ENCODE assay signal across 35 cellular contexts in genomic region chr3:168834558-168834957, GRCh38.
DNase-seq lines count a peak whose midpoint lies in the region; ATAC-seq and TF ChIP-seq lines count a peak whose summit lies in the region.
"Had no signal": no experiment of that assay in that cellular context is flagged by ENCODE, and none has a peak within 500 bp of the region (broad histone marks: within the 10 kb centered on the region; RNA-seq: fewer than 3 reads in every experiment).

No MANE protein-coding gene starts in this region.

- H3K27ac ChIP-seq in GM23338 (ENCODE audit: low read depth) = no peak overlapping the region
- H3K27ac ChIP-seq in HEK293 (ENCODE audit: extremely low read depth, low read depth, low read length) = no peak overlapping the region
- H3K27ac ChIP-seq in PC-9 = no peak overlapping the region
- no peak overlapping the region for H3K27ac ChIP-seq in breast epithelium
- no peak overlapping the region for H3K27ac ChIP-seq in foreskin keratinocyte
- H3K27ac ChIP-seq: 22Rv1; A549; BLaER1; BLaER1 treated with 17β-estradiol and CSF1 and Interleukin-3, amounts not matched to agents 10 nM and 100 nM; C4-2B had no signal

- H3K79me2 ChIP-seq in GM23338 (replicated peaks; ENCODE audit: insufficient read depth) (no peaks in the 10 kb centered on the region), PC-9 (ENCODE audit: low read depth) (no peaks in the 10 kb centered on the region)

- H3K4me3 ChIP-seq in GM23338 (no peak overlapping the region), HEK293 (ENCODE audit: low read depth, low read length) (no peak overlapping the region), PC-9 (no peak overlapping the region), breast epithelium (no peak overlapping the region)
- H3K4me3 ChIP-seq: A549; BLaER1; BLaER1 treated with 17β-estradiol and CSF1 and Interleukin-3, amounts not matched to agents 10 nM and 100 nM had no signal

- H2AFZ ChIP-seq in GM23338 (no peak overlapping the region), PC-9 (0 out of 2 replicates have a peak overlapping the region, but pooled peaks have one; percentile 5)

- no peaks in the 10 kb centered on the region for H3K9me2 ChIP-seq in GM23338 (ENCODE audit: insufficient read depth)
- no peaks in the 10 kb centered on the region for H3K9me2 ChIP-seq in PC-9 (ENCODE audit: insufficient read depth)

- DNase-seq in GM23338 (ENCODE audit: low spot score) (no peak), PC-9 (no peak), breast epithelium (ENCODE audit: low spot score in 2 of 2) (no peak), head of caudate nucleus (no peak), foreskin keratinocyte (no peak)
- no peak for DNase-seq in activated naive CD4-positive, alpha-beta T cell treated with anti-CD3 and anti-CD28 coated beads for 36 hours
- DNase-seq: 8988T; ACHN; AML-193; BE2C; C1 segment of cervical spinal cord; Caco-2; Calu3; CD4-positive, alpha-beta memory T cell; CD4-positive, alpha-beta T cell; CD4-positive, CD25-positive, alpha-beta regulatory T cell; CD8-positive, alpha-beta memory T cell; CD8-positive, alpha-beta T cell; COR-L47; DMS 273 treated with DMSO at 0.1 percent for 48 hours; DMS153; DMS53; DMS79; DMS79 treated with DMSO at 0.1 percent for 48 hours; DND-41; EL had no signal

- H3K36me3 Mint-ChIP-seq in GM23338 (ENCODE audit: low read depth) = peaks cover 38% of the 10 kb centered on the region; the same call in 2 of the 3 replicates
- no peaks in the 10 kb centered on the region for H3K36me3 Mint-ChIP-seq in activated naive CD4-positive, alpha-beta T cell treated with anti-CD3 and anti-CD28 coated beads for 36 hours (ENCODE audit: low read depth)
- H3K36me3 Mint-ChIP-seq: CD14-positive monocyte; CD4-positive, alpha-beta memory T cell; CD4-positive, CD25-positive, alpha-beta regulatory T cell; CD8-positive, alpha-beta memory T cell; CD8-positive, alpha-beta T cell had no signal

- TF ChIP-seq CTCF in GM23338 (conservative IDR thresholded peaks at IDR 0.05; ENCODE audit: low read depth in 2 of 2) (no peak), HEK293 (tag by site-specific recombination; IDR thresholded peaks at IDR 0.05) (no peak), PC-9 (conservative IDR thresholded peaks at IDR 0.05) (no peak), breast epithelium (IDR thresholded peaks at IDR 0.05) (no peak), foreskin keratinocyte (conservative IDR thresholded peaks at IDR 0.05) (no peak)

- H3K4me3 Mint-ChIP-seq in GM23338 = no peak overlapping the region
- no peak overlapping the region for H3K4me3 Mint-ChIP-seq in activated naive CD4-positive, alpha-beta T cell treated with anti-CD3 and anti-CD28 coated beads for 36 hours
- H3K4me3 Mint-ChIP-seq: B cell; CD14-positive monocyte; CD4-positive, alpha-beta memory T cell; CD4-positive, alpha-beta T cell; CD4-positive, CD25-positive, alpha-beta regulatory T cell; CD8-positive, alpha-beta memory T cell; CD8-positive, alpha-beta T cell had no signal

- H3K36me3 ChIP-seq in GM23338 (ENCODE audit: insufficient read depth) (no peaks in the 10 kb centered on the region; the same call in 1 of the 2 replicates), HEK293 (ENCODE audit: control insufficient read depth in 2 of 2, insufficient read depth in 1 of 2, low read length in 2 of 2) (no peaks in the 10 kb centered on the region), PC-9 (ENCODE audit: low read depth) (no peaks in the 10 kb centered on the region), breast epithelium (no peaks in the 10 kb centered on the region)
- H3K36me3 ChIP-seq: BE2C; BLaER1; BLaER1 treated with 17β-estradiol and CSF1 and Interleukin-3, amounts not matched to agents 10 nM and 100 nM had no signal

- TF ChIP-seq RAD21 in Ishikawa (IDR thresholded peaks at IDR 0.05; ENCODE audit: low read depth) = no peak

- TF ChIP-seq POLR2A in breast epithelium (IDR thresholded peaks at IDR 0.05) = no peak

- H3K4me2 ChIP-seq in GM23338 (no peak overlapping the region), PC-9 (no peak overlapping the region)
- H3K4me2 ChIP-seq: A549; BLaER1; BLaER1 treated with 17β-estradiol and CSF1 and Interleukin-3, amounts not matched to agents 10 nM and 100 nM had no signal

- BruUV-seq in PC-9 (replicated peaks; lab: Mats Ljungman, UMichigan) = no TSS peak

- POLR2A ChIA-PET in HEK293 (lab: Yijun Ruan, JAX) = no interaction called here
- POLR2A ChIA-PET in PC-9 (lab: Charles Lee; ENCODE audit: unreplicated experiment) = interaction anchor here (0.6 kb wide), 1 partner anchor 337 kb away, joined by 5 read pairs; no protein-coding TSS in a partner anchor

- no peaks in the 10 kb centered on the region; the same call in 1 of the 3 replicates for H3K9me3 Mint-ChIP-seq in GM23338
- H3K9me3 Mint-ChIP-seq in activated naive CD4-positive, alpha-beta T cell treated with anti-CD3 and anti-CD28 coated beads for 36 hours = no peaks in the 10 kb centered on the region
- H3K9me3 Mint-ChIP-seq: CD4-positive, alpha-beta T cell; CD8-positive, alpha-beta T cell had no signal

- H3K27ac Mint-ChIP-seq in GM23338 = peak overlapping the region; percentile 2; the same call in 1 of the 2 replicates
- no peak overlapping the region for H3K27ac Mint-ChIP-seq in activated naive CD4-positive, alpha-beta T cell treated with anti-CD3 and anti-CD28 coated beads for 36 hours
- H3K27ac Mint-ChIP-seq: B cell; CD14-positive monocyte; CD4-positive, alpha-beta memory T cell; CD4-positive, alpha-beta T cell; CD4-positive, CD25-positive, alpha-beta regulatory T cell; CD8-positive, alpha-beta memory T cell; CD8-positive, alpha-beta T cell had no signal

- H3K27me3 ChIP-seq in GM23338 (ENCODE audit: insufficient read depth) = no peaks in the 10 kb centered on the region
- H3K27me3 ChIP-seq in PC-9 (ENCODE audit: insufficient read depth, low read depth) = no peaks in the 10 kb centered on the region
- no peaks in the 10 kb centered on the region for H3K27me3 ChIP-seq in breast epithelium
- H3K27me3 ChIP-seq in foreskin keratinocyte = peaks cover 1% of the 10 kb centered on the region
- H3K27me3 ChIP-seq: BLaER1; BLaER1 treated with 17β-estradiol and CSF1 and Interleukin-3, amounts not matched to agents 10 nM and 100 nM had no signal

- no peak for TF ChIP-seq EP300 in Ishikawa (IDR thresholded peaks at IDR 0.05; ENCODE audit: borderline replicate concordance)

- peaks cover 36% of the 10 kb centered on the region for H3K4me1 Mint-ChIP-seq in GM23338
- H3K4me1 Mint-ChIP-seq in activated naive CD4-positive, alpha-beta T cell treated with anti-CD3 and anti-CD28 coated beads for 36 hours (ENCODE audit: low read depth) = no peaks in the 10 kb centered on the region
- H3K4me1 Mint-ChIP-seq: B cell; CD14-positive monocyte; CD4-positive, alpha-beta memory T cell; CD4-positive, CD25-positive, alpha-beta regulatory T cell; CD8-positive, alpha-beta memory T cell had no signal

- H4K20me1 ChIP-seq in GM23338 (replicated peaks; ENCODE audit: insufficient read depth) (no peaks in the 10 kb centered on the region), PC-9 (ENCODE audit: insufficient read depth) (no peaks in the 10 kb centered on the region)
- H4K20me1 ChIP-seq: BLaER1; BLaER1 treated with 17β-estradiol and CSF1 and Interleukin-3, amounts not matched to agents 10 nM and 100 nM had no signal

- H3F3A ChIP-seq in GM23338 (replicated peaks; ENCODE audit: low read depth) (no peaks in the 10 kb centered on the region; the same call in 1 of the 2 replicates), PC-9 (ENCODE audit: insufficient read depth, low read depth) (no peaks in the 10 kb centered on the region)

- CTCF ChIA-PET in HEK293 (lab: Yijun Ruan, JAX) = interaction anchor here (1.9 kb wide), 1 partner anchor 13 kb away, joined by 6 read pairs; no protein-coding TSS in a partner anchor
- CTCF ChIA-PET in PC-9 (lab: Charles Lee) = no interaction called here
- CTCF ChIA-PET in activated naive CD4-positive, alpha-beta T cell treated with anti-CD3 and anti-CD28 coated beads for 36 hours (lab: Charles Lee) = interaction anchor here (0.9 kb wide), 1 partner anchor 12 kb away, joined by 3 read pairs; no protein-coding TSS in a partner anchor

- intact Hi-C loops in PC-9 (cut with micrococcal nuclease; ENCODE audit: unreplicated experiment) = no loop called here
- intact Hi-C loops in breast epithelium (cut with DNase I; ENCODE audit: low total_unique reads) = no loop called here
- intact Hi-C loops in head of caudate nucleus (cut with DNase I) = no loop called here
- intact Hi-C loops in activated naive CD4-positive, alpha-beta T cell treated with anti-CD3 and anti-CD28 coated beads for 36 hours (cut with micrococcal nuclease) = no loop called here

- ATAC-seq in GM23338 (no peak), foreskin keratinocyte (no peak)
- ATAC-seq: A549; CD8-positive, alpha-beta T cell had no signal

- H3K9me3 ChIP-seq in HEK293 (ENCODE audit: control insufficient read depth, insufficient read depth, low read depth, low read length) (no peaks in the 10 kb centered on the region), PC-9 (ENCODE audit: insufficient read depth, low read depth) (no peaks in the 10 kb centered on the region), breast epithelium (no peaks in the 10 kb centered on the region)
- H3K9me3 ChIP-seq: A549; BE2C; BLaER1; BLaER1 treated with 17β-estradiol and CSF1 and Interleukin-3, amounts not matched to agents 10 nM and 100 nM; Caco-2 had no signal

- H3K4me1 ChIP-seq in GM23338 (ENCODE audit: insufficient read depth) = peaks cover 26% of the 10 kb centered on the region
- H3K4me1 ChIP-seq in HEK293 (ENCODE audit: control insufficient read depth, insufficient read depth, low read length) = no peaks in the 10 kb centered on the region
- H3K4me1 ChIP-seq in PC-9 (replicated peaks; ENCODE audit: insufficient read depth) = no peaks in the 10 kb centered on the region
- H3K4me1 ChIP-seq in breast epithelium = no peaks in the 10 kb centered on the region
- no peaks in the 10 kb centered on the region for H3K4me1 ChIP-seq in foreskin keratinocyte
- H3K4me1 ChIP-seq: A549; BE2C; BLaER1; BLaER1 treated with 17β-estradiol and CSF1 and Interleukin-3, amounts not matched to agents 10 nM and 100 nM; Caco-2 had no signal

- peaks cover 9% of the 10 kb centered on the region for H3K27me3 Mint-ChIP-seq in GM23338 (ENCODE audit: insufficient read depth, low read depth, poor library complexity)
- no peaks in the 10 kb centered on the region for H3K27me3 Mint-ChIP-seq in activated naive CD4-positive, alpha-beta T cell treated with anti-CD3 and anti-CD28 coated beads for 36 hours (ENCODE audit: low read depth)
- H3K27me3 Mint-ChIP-seq: B cell; CD4-positive, alpha-beta memory T cell; CD4-positive, alpha-beta T cell; CD4-positive, CD25-positive, alpha-beta regulatory T cell; CD8-positive, alpha-beta memory T cell had no signal

TF ChIP-seq in GM23338, 12 proteins besides CTCF, POLR2A, EP300 and RAD21 (continues in another document):
- TF ChIP-seq JUNB (IDR thresholded peaks at IDR 0.05; ENCODE audit: unreplicated experiment) (no peak), STAT1 (IDR thresholded peaks at IDR 0.05; ENCODE audit: unreplicated experiment) (no peak)

TF ChIP-seq in Ishikawa, 13 proteins besides CTCF, POLR2A, EP300 and RAD21 (continues in another document):
- no peak for TF ChIP-seq EGR1 (IDR thresholded peaks at IDR 0.05)
